1 cellular context compared by ENCODE assay signal in genomic region chr7:143362126-143362961, GRCh38.
TF ChIP-seq lines count a peak whose summit lies in the region.

Gene FAM131B, minus strand, starts transcription at chr7:143362713. Its CDS starts 110 bp downstream, at chr7:143362603.

TF ChIP-seq in H1, 55 proteins besides CTCF, POLR2A, EP300 and RAD21 (continued from another document):
- TF ChIP-seq USF2 (IDR thresholded peaks at IDR 0.05; ENCODE audit: low read length) (no peak), FOSL1 (IDR thresholded peaks at IDR 0.05; ENCODE audit: insufficient read depth, low read depth, low read length) (no peak), NANOG (IDR thresholded peaks at IDR 0.05; ENCODE audit: insufficient read depth, low read depth, low read length, poor library complexity, severe bottlenecking) (no peak), PHF8 (conservative IDR thresholded peaks at IDR 0.05; ENCODE audit: low read depth, low read length) (0 out of 2 replicates have a peak, but pooled peaks have one; percentile 47), SIN3A (conservative IDR thresholded peaks at IDR 0.05 in 1 of 2, IDR thresholded peaks at IDR 0.05 in 1 of 2; ENCODE audit: low read depth in 1 of 2, low read length in 2 of 2) (peak in 1 of 2 experiments; percentile 47; a peak in 1 of 4 replicates), ATF3 (IDR thresholded peaks at IDR 0.05; ENCODE audit: insufficient read depth, low read depth, low read length) (no peak), HDAC6 (IDR thresholded peaks at IDR 0.05; ENCODE audit: low read depth, low read length) (no peak), CTBP2 (IDR thresholded peaks at IDR 0.05; ENCODE audit: borderline replicate concordance, insufficient read depth, insufficient read length, low read length) (no peak), MAX (IDR thresholded peaks at IDR 0.05) (peak; percentile 18; the same call in 1 of the 2 replicates), JUND (IDR thresholded peaks at IDR 0.05; ENCODE audit: low read length) (no peak), HDAC2 (IDR thresholded peaks at IDR 0.05; ENCODE audit: borderline replicate concordance in 1 of 2, low read depth in 2 of 2, low read length in 2 of 2) (no peak), RBBP5 (IDR thresholded peaks at IDR 0.05; ENCODE audit: borderline replicate concordance, low read depth, low read length) (peak; percentile 72), RXRA (IDR thresholded peaks at IDR 0.05; ENCODE audit: insufficient read depth, low read depth, low read length) (no peak)
